8 cellular contexts compared by ENCODE assay signal in genomic region chr6:13573669-13574110, GRCh38. TPM values are rescaled to one million over a fixed set of nuclear protein-coding genes. Genes with fewer than 3 reads are reported as not detected.
DNase-seq lines count a peak whose midpoint lies in the region; ATAC-seq and TF ChIP-seq lines count a peak whose summit lies in the region.

No MANE protein-coding gene starts in this region.

- H3K9ac ChIP-seq in mucosa of rectum (ENCODE audit: low read depth in 1 of 2, low read length in 2 of 2), result peak overlapping the region; percentile 90 to 99

- H3K27me3 ChIP-seq in mucosa of rectum (ENCODE audit: control insufficient read depth in 2 of 2, insufficient read depth in 2 of 2, low read length in 2 of 2) (no peaks in the 10 kb centered on the region), tibial artery (peaks cover 0 to 5% of the 10 kb centered on the region in 2 donors)

- H3K36me3 ChIP-seq in mucosa of rectum (ENCODE audit: control insufficient read depth in 2 of 2, insufficient read depth in 2 of 2, low read length in 2 of 2) (no peaks in the 10 kb centered on the region), tibial artery (no peaks in the 10 kb centered on the region)

- POLR2A ChIA-PET in HEK293T (lab: Yijun Ruan, JAX), result interaction anchor here (0.7 to 3.1 kb wide), 8 partner anchors 11 to 245 kb away, joined by 3 to 29 read pairs (median 12); partner anchors contain the start of genes NOL7 and TBC1D7

- intact Hi-C loops in tibial artery (cut with DNase I; ENCODE audit: low total_unique reads), result loop anchor here (10.0 kb wide), 1 partner anchor 239 kb away; no protein-coding TSS in a partner anchor

- H3K4me1 ChIP-seq in mucosa of rectum (ENCODE audit: control insufficient read depth in 2 of 2, insufficient read depth in 2 of 2, low read length in 2 of 2) (peaks cover 10 to 15% of the 10 kb centered on the region in 2 donors), tibial artery (peaks cover 0 to 9% (median 6%) of the 10 kb centered on the region in 4 donors)

- TF ChIP-seq CTCF in WI38 (IDR thresholded peaks at IDR 0.05; ENCODE audit: low read depth, low read length) (no peak), epithelial cell of proximal tubule (conservative IDR thresholded peaks at IDR 0.05; ENCODE audit: low read depth, low read length) (no peak), tibial artery (IDR thresholded peaks at IDR 0.05) (no peak)

- CTCF ChIA-PET in HEK293T (lab: Yijun Ruan, JAX), result interaction anchor here (1.1 to 1.9 kb wide), 3 partner anchors 10 to 151 kb away, joined by 3 to 8 read pairs (median 6); no protein-coding TSS in a partner anchor

- ATAC-seq in HG02973 (IDR thresholded peaks at IDR 0.05; ENCODE audit: unreplicated experiment), result no peak
- no peak for ATAC-seq in GM21529 (IDR thresholded peaks at IDR 0.05; ENCODE audit: unreplicated experiment)

- no peaks in the 10 kb centered on the region for H3K9me3 ChIP-seq in mucosa of rectum (ENCODE audit: control insufficient read depth in 2 of 2, low read length in 2 of 2)
- no peaks in the 10 kb centered on the region for H3K9me3 ChIP-seq in tibial artery

- peak overlapping the region; percentile 81 for H3K4me3 ChIP-seq in WI38 (ENCODE audit: low read depth, low read length)
- H3K4me3 ChIP-seq in epithelial cell of proximal tubule (ENCODE audit: low read depth, low read length), result peak overlapping the region; percentile 80
- peak overlapping the region; percentile 81 to 91 for H3K4me3 ChIP-seq in mucosa of rectum (ENCODE audit: low read length in 2 of 2)
- H3K4me3 ChIP-seq in tibial artery, result peak overlapping the region; percentile 76 to 91

- DNase-seq in C1 segment of cervical spinal cord (lab: John Stamatoyannopoulos, UW), result peak in 9 of 14 donors; percentile 24 to 63 (median 47)
- no peak for DNase-seq in HEK293T (ENCODE audit: extremely low spot score)
- peak; percentile 15 for DNase-seq in epithelial cell of proximal tubule (ENCODE audit: low read depth)
- peak; percentile 32 to 81 for DNase-seq in tibial artery

- H3K27ac ChIP-seq in mucosa of rectum (ENCODE audit: low read depth in 2 of 2, low read length in 2 of 2) (peak overlapping the region; percentile 99 to 100), tibial artery (peak overlapping the region; percentile 95 to 96)

TF ChIP-seq in HEK293T, 16 proteins besides CTCF, POLR2A, EP300 and RAD21:
- TF ChIP-seq LEF1 (IDR thresholded peaks at IDR 0.05; ENCODE audit: borderline replicate concordance) (no peak), SP1 (IDR thresholded peaks at IDR 0.05) (no peak), ELF4 (IDR thresholded peaks at IDR 0.05) (no peak), L3MBTL2 (conservative IDR thresholded peaks at IDR 0.05) (peak; percentile 70), FOXM1 (IDR thresholded peaks at IDR 0.05; ENCODE audit: borderline replicate concordance) (no peak)

RNA-seq across cellular contexts. Expression of gene SIRT5, which starts 0.7 kb away (rescaled TPM):
- 4.6 and 12.5 TPM in 2 replicates for total RNA-seq in epithelial cell of proximal tubule

RNA-seq across cellular contexts. Expression of gene NOL7, which starts 41.4 kb away (rescaled TPM):
- total RNA-seq in epithelial cell of proximal tubule, result 140 and 186 TPM in 2 replicates
